In genomic region chr9:136951541-136952353, GRCh38 we compare ENCODE assay signal across 16 cellular contexts. TPM values are rescaled to one million over a fixed set of nuclear protein-coding genes. Genes with fewer than 3 reads are reported as not detected.
DNase-seq lines count a peak whose midpoint lies in the region; ATAC-seq, FAIRE-seq and TF ChIP-seq lines count a peak whose summit lies in the region.
"Had no signal": no experiment of that assay in that cellular context is flagged by ENCODE, and none has a peak within 500 bp of the region (broad histone marks: within the 10 kb centered on the region; RNA-seq: fewer than 3 reads in every experiment).

TSS of gene LCN12 (plus strand) at chr9:136952273. CDS start at chr9:136952328, 55 bp downstream.

- ATAC-seq in right lobe of liver (no peak), GM18520 (IDR thresholded peaks at IDR 0.05; ENCODE audit: unreplicated experiment) (no peak)

- TF ChIP-seq CTCF in H1 (IDR thresholded peaks at IDR 0.05; ENCODE audit: control extremely low read depth in 1 of 3, insufficient read depth in 1 of 3, low read depth in 1 of 3, low read length in 3 of 3) (no peak), right lobe of liver (IDR thresholded peaks at IDR 0.05) (no peak), testis (IDR thresholded peaks at IDR 0.05) (no peak)

- H4K8ac ChIP-seq in H1 (ENCODE audit: extremely low read depth, insufficient read depth, low read length), result peak within 1 kb of the TSS; percentile 51; the same call in 1 of the 2 replicates

- FAIRE-seq in H1 (lab: Jason Lieb, UNC), result no peak
- FAIRE-seq: HTR-8/SVneo had no signal

- H3K36me3 ChIP-seq in NT2/D1 (ENCODE audit: insufficient read depth, insufficient read length, low read length) (no peaks in the 10 kb centered on the region), H1 (ENCODE audit: control insufficient read depth in 2 of 4, insufficient read depth in 4 of 4, low read length in 3 of 4) (no peaks in the 10 kb centered on the region), right lobe of liver (no peaks in the 10 kb centered on the region), testis (ENCODE audit: low read depth, missing control alignments) (no peaks in the 10 kb centered on the region), MG63 (no peaks in the 10 kb centered on the region)

- POLR2A ChIA-PET in H1 (lab: Charles Lee; ENCODE audit: partially characterized antibody), result interaction anchor here (1.0 to 1.3 kb wide), 3 partner anchors 7 to 41 kb away, joined by 3 to 5 read pairs (median 3); no protein-coding TSS in a partner anchor

- no peak for TF ChIP-seq RAD21 in H1 (IDR thresholded peaks at IDR 0.05 in 1 of 2, conservative IDR thresholded peaks at IDR 0.05 in 1 of 2; ENCODE audit: low read depth in 2 of 2, low read length in 2 of 2)

- no peak within 1 kb of the TSS for H2BK20ac ChIP-seq in H1 (ENCODE audit: low read length)

- no peaks in the 10 kb centered on the region for H3K9me3 ChIP-seq in NT2/D1 (ENCODE audit: insufficient read depth, low read length)
- no peaks in the 10 kb centered on the region for H3K9me3 ChIP-seq in H1 (ENCODE audit: insufficient read depth in 2 of 2, low read depth in 1 of 2, low read length in 1 of 2)
- no peaks in the 10 kb centered on the region for H3K9me3 ChIP-seq in right lobe of liver
- H3K9me3 ChIP-seq in testis, result no peaks in the 10 kb centered on the region
- no peaks in the 10 kb centered on the region for H3K9me3 ChIP-seq in MG63

- H3K27ac ChIP-seq in H1 (ENCODE audit: low read depth, low read length), result no peak within 1 kb of the TSS
- H3K27ac ChIP-seq in right lobe of liver, result peak within 1 kb of the TSS in 2 of 3 donors; percentile 86 to 98
- H3K27ac ChIP-seq in testis, result peak within 1 kb of the TSS; percentile 70
- H3K27ac ChIP-seq: epithelial cell of prostate had no signal

- no peaks in the 10 kb centered on the region for H3K79me1 ChIP-seq in H1 (ENCODE audit: low read depth, low read length)

- H2AK5ac ChIP-seq in H1 (ENCODE audit: low read depth, low read length), result no peak within 1 kb of the TSS

- peaks cover 0 to 5% of the 10 kb centered on the region in 2 experiments for H4K20me1 ChIP-seq in H1 (replicated peaks in 1 of 2; ENCODE audit: control insufficient read depth in 1 of 2, insufficient read depth in 2 of 2, low read length in 2 of 2)

- H3K27me3 ChIP-seq in NT2/D1 (ENCODE audit: insufficient read depth, insufficient read length), result peaks cover 5% of the 10 kb centered on the region
- H3K27me3 ChIP-seq in H1 (replicated peaks in 1 of 4; ENCODE audit: control insufficient read depth in 3 of 4, extremely low read depth in 1 of 4, insufficient read depth in 3 of 4, low read length in 3 of 4), result no peaks in the 10 kb centered on the region
- no peaks in the 10 kb centered on the region for H3K27me3 ChIP-seq in right lobe of liver
- no peaks in the 10 kb centered on the region for H3K27me3 ChIP-seq in testis
- no peaks in the 10 kb centered on the region for H3K27me3 ChIP-seq in MG63

- no peak within 1 kb of the TSS for H2BK5ac ChIP-seq in H1 (ENCODE audit: low read depth, low read length)

- no peak within 1 kb of the TSS; a peak in 1 of 4 replicates for H3K4me2 ChIP-seq in H1 (ENCODE audit: insufficient read depth in 1 of 2, low read depth in 2 of 2, low read length in 2 of 2)

- H2AFZ ChIP-seq in H1 (ENCODE audit: low read length), result no peak within 1 kb of the TSS

- CTCF ChIA-PET in H1 (lab: Charles Lee; ENCODE audit: partially characterized antibody), result interaction anchor here (0.9 to 5.2 kb wide), 6 partner anchors 11 to 118 kb away, joined by 3 to 21 read pairs (median 4); partner anchors contain the start of gene SAPCD2

- H2BK120ac ChIP-seq in H1 (replicated peaks; ENCODE audit: low read depth, low read length), result no peak within 1 kb of the TSS

- WGBS in H1 (ENCODE audit: extremely low coverage in 1 of 2, insufficient coverage in 1 of 2, insufficient read length in 1 of 2, insufficient replicate concordance in 2 of 2, low coverage in 1 of 2, low lambda C conversion rate in 2 of 2, missing lambda C conversion rate in 1 of 2), 2 experiments, result 87% methylated on average over 9 of the region's 14 CpGs; no CpG with 5 or more reads in 1 of the 2 experiments
- WGBS in right lobe of liver (ENCODE audit: insufficient coverage, low coverage, low lambda C conversion rate, missing lambda C conversion rate), result 100% methylated on average over 4 of the region's 14 CpGs
- WGBS in testis, 2 donors, result 47 to 50% methylated on average over 3 to 10 of the region's 14 CpGs

- TF ChIP-seq POLR2A in H1 (IDR thresholded peaks at IDR 0.05; ENCODE audit: control extremely low read depth in 1 of 2, low read depth in 2 of 2, low read length in 2 of 2) (no peak), right lobe of liver (IDR thresholded peaks at IDR 0.05) (no peak), testis (IDR thresholded peaks at IDR 0.05) (no peak)

- no peak for TF ChIP-seq EP300 in H1 (IDR thresholded peaks at IDR 0.05; ENCODE audit: borderline replicate concordance in 1 of 2, low read depth in 2 of 2, low read length in 2 of 2)

- peak within 1 kb of the TSS; percentile 50 for H3K9ac ChIP-seq in NT2/D1 (ENCODE audit: insufficient read length, low read depth)
- H3K9ac ChIP-seq in H1 (replicated peaks in 1 of 4; ENCODE audit: extremely low read depth in 1 of 4, low read depth in 3 of 4, low read length in 3 of 4), result no peak within 1 kb of the TSS

- H3K56ac ChIP-seq in H1 (replicated peaks; ENCODE audit: insufficient read length, low read depth, low read length), result no peak within 1 kb of the TSS

- H4K91ac ChIP-seq in H1 (replicated peaks; ENCODE audit: insufficient read length, low read length), result peak within 1 kb of the TSS; percentile 40

- H3K23ac ChIP-seq in H1 (ENCODE audit: insufficient read length), result no peak within 1 kb of the TSS

- intact Hi-C loops in right lobe of liver (cut with DNase I) (loop anchor here in 1 of 2 donors (5.0 kb wide), 1 partner anchor 81 kb away; the partner anchor contains the start of gene FUT7), testis (cut with DNase I; ENCODE audit: low total_unique reads) (no loop called here)

- DNase-seq in NT2/D1 (ENCODE audit: low read depth, low spot score) (no peak), H1 (ENCODE audit: low read depth in 1 of 2, low spot score in 2 of 2) (no peak), right lobe of liver (peak in 1 of 3 donors; percentile 27), testis (no peak), MG63 (no peak)
- DNase-seq in effector CD8-positive, alpha-beta T cell (lab: John Stamatoyannopoulos, UW), result no peak
- DNase-seq: amniotic stem cell, DND-41, islet precursor cell, MM.1S, NCI-H2029, NCI-H526 treated with DMSO at 0.1 percent for 48 hours had no signal

- H4K5ac ChIP-seq in H1 (ENCODE audit: insufficient read length, low read depth, low read length), result no peak within 1 kb of the TSS

- H3K4me1 ChIP-seq in NT2/D1 (ENCODE audit: insufficient read depth, insufficient read length) (peaks cover 19% of the 10 kb centered on the region), H1 (replicated peaks in 1 of 4; ENCODE audit: control insufficient read depth in 3 of 4, insufficient read depth in 4 of 4, low read length in 3 of 4) (peaks cover 0 to 14% (median 10%) of the 10 kb centered on the region in 4 experiments; a peak in 5 of 7 replicates), right lobe of liver (peaks cover 0 to 22% (median 10%) of the 10 kb centered on the region in 4 donors), testis (peaks cover 55% of the 10 kb centered on the region)

- H2BK15ac ChIP-seq in H1 (ENCODE audit: low read length), result no peak within 1 kb of the TSS

- no peaks in the 10 kb centered on the region for H3K79me2 ChIP-seq in H1 (ENCODE audit: control insufficient read depth in 1 of 2, insufficient read depth in 2 of 2, low read length in 2 of 2)

- H3K4me3 ChIP-seq in NT2/D1 (ENCODE audit: insufficient read length, low read depth) (no peak within 1 kb of the TSS), H1 (ENCODE audit: extremely low read depth in 1 of 4, insufficient read depth in 2 of 4, low read depth in 3 of 4, low read length in 4 of 4) (no peak within 1 kb of the TSS), right lobe of liver (no peak within 1 kb of the TSS), testis (peak within 1 kb of the TSS in 1 of 2 donors; percentile 5), MG63 (no peak within 1 kb of the TSS)

- no peak within 1 kb of the TSS for H3K18ac ChIP-seq in H1 (ENCODE audit: extremely low read depth, low read length)

- H3K23me2 ChIP-seq in H1 (ENCODE audit: low read depth, low read length), result peaks cover 7% of the 10 kb centered on the region; the same call in 1 of the 2 replicates

- H3K4ac ChIP-seq in H1 (replicated peaks; ENCODE audit: insufficient read length, low read depth, low read length), result no peak within 1 kb of the TSS

- no peak within 1 kb of the TSS for H3K14ac ChIP-seq in H1 (ENCODE audit: insufficient read length)

- H2BK12ac ChIP-seq in H1 (ENCODE audit: low read depth, low read length), result 0 out of 2 replicates have a peak within 1 kb of the TSS, but pooled peaks have one; percentile 50

TF ChIP-seq in H1, 55 proteins besides CTCF, POLR2A, EP300 and RAD21 (continues in another document):
- TF ChIP-seq CTBP2 (IDR thresholded peaks at IDR 0.05; ENCODE audit: borderline replicate concordance, insufficient read depth, insufficient read length, low read length) (no peak), ASH2L (IDR thresholded peaks at IDR 0.05; ENCODE audit: low read length) (no peak), FOSL1 (IDR thresholded peaks at IDR 0.05; ENCODE audit: insufficient read depth, low read depth, low read length) (no peak), CREB1 (IDR thresholded peaks at IDR 0.05) (no peak), JUN (IDR thresholded peaks at IDR 0.05; ENCODE audit: low read depth, low read length) (no peak)

RNA-seq across cellular contexts. Expression of gene LCN12, which starts in this region (rescaled TPM):
- total RNA-seq in H1 (2021; fragmentation: NEBNext Ultra II Directional; extraction: Animal tissue kit (Norgen Biotek cat#: 25700)), result 1.5 and 1.7 TPM in 2 replicates
- polyA plus RNA-seq in H1 (2011; rRNA removed) (1.1 and 2.1 TPM in 2 replicates), testis (ENCODE audit: insufficient read depth, low read depth, low replicate concordance) (27.1 TPM)
- 1.2 TPM for polyA plus RNA-seq in H1 (2011; cell fraction: cytosol; rRNA removed)
- 20.2 TPM for polyA plus RNA-seq in H1 (2011; cell fraction: nucleus; rRNA removed)
- 0.91 to 2.5 TPM (median 1.7 TPM) in 4 replicates for polyA plus RNA-seq in H1 (2012, experiment 1 of 2)
- 0.35 TPM for polyA plus RNA-seq in H1 (2012, experiment 2 of 2)
- polyA plus RNA-seq in H1 (2013, experiment 1 of 2), result 0.43 TPM
- polyA plus RNA-seq in H1 (2013, experiment 2 of 2), result 0.39 TPM
- polyA minus RNA-seq in H1 (2011; rRNA and poly(A)+ RNA removed), result 0.12 and 1.3 TPM in 2 replicates
- not detected for polyA minus RNA-seq in H1 (2011; cell fraction: cytosol; rRNA and poly(A)+ RNA removed)
- polyA minus RNA-seq in H1 (2011; cell fraction: nucleus; rRNA and poly(A)+ RNA removed), result 0.40 TPM
- total RNA-seq in right lobe of liver (10 to 100 TPM in 5 of 6 experiments, 1 to 10 TPM in 1; 2.7 to 36.4 (median 20.3) TPM), testis (10 to 100 TPM; 11.5 to 27.8 TPM)
- total RNA-seq in MG63 (2014; rRNA removed; shearing (Covaris generic); ENCODE audit: low replicate concordance), result not detected in 2 replicates
- total RNA-seq: pulmonary artery endothelial cell had no signal
